1 cellular context compared by ENCODE assay signal in the genomic region with DNA sequence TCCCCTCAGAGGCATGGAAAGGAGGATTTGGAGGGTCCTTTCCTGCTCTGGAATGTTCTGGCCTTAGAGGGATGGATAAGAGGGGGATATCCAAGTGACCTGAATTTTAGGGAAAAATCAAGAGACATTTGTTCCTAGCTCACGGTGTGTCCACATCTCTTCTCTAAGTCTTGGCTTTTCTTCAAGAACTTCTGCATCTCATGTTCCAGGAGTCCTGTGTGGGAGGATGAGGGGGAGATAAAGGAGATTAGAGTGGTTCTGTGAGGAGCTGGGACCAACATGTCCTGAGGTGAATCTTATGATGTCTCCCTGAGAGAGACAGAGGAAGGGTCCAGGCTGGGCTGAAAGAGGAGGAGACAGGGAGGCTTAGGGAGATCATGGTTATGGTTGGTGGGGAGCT.
TF ChIP-seq lines count a peak whose summit lies in the region.

No MANE protein-coding gene starts in this region.

TF ChIP-seq in H1, 55 proteins besides CTCF, POLR2A, EP300 and RAD21:
- TF ChIP-seq ASH2L (IDR thresholded peaks at IDR 0.05; ENCODE audit: low read length) (no peak), CBX5 (IDR thresholded peaks at IDR 0.05; ENCODE audit: low read depth, low read length) (no peak), RXRA (IDR thresholded peaks at IDR 0.05; ENCODE audit: insufficient read depth, low read depth, low read length) (no peak), POU5F1 (IDR thresholded peaks at IDR 0.05; ENCODE audit: low read depth, low read length) (no peak), KDM5A (IDR thresholded peaks at IDR 0.05; ENCODE audit: low read length) (no peak), EZH2 (IDR thresholded peaks at IDR 0.05; ENCODE audit: low read depth, low read length, severe bottlenecking) (no peak), KDM1A (IDR thresholded peaks at IDR 0.05; ENCODE audit: borderline replicate concordance, low read length) (no peak), EGR1 (IDR thresholded peaks at IDR 0.05; ENCODE audit: borderline replicate concordance, low read depth, low read length) (no peak), SP1 (IDR thresholded peaks at IDR 0.05; ENCODE audit: low read depth, low read length) (no peak), JUN (IDR thresholded peaks at IDR 0.05; ENCODE audit: low read depth, low read length) (no peak), CBX8 (IDR thresholded peaks at IDR 0.05; ENCODE audit: borderline replicate concordance, low read depth, low read length) (no peak), JUND (IDR thresholded peaks at IDR 0.05; ENCODE audit: low read length) (no peak), RFX5 (IDR thresholded peaks at IDR 0.05; ENCODE audit: borderline replicate concordance, low read depth, low read length) (no peak), HDAC6 (IDR thresholded peaks at IDR 0.05; ENCODE audit: low read depth, low read length) (no peak), BRCA1 (IDR thresholded peaks at IDR 0.05; ENCODE audit: low read depth, low read length) (no peak), NRF1 (IDR thresholded peaks at IDR 0.05; ENCODE audit: low read depth, low read length) (no peak)
- TF ChIP-seq, protein P1, sequence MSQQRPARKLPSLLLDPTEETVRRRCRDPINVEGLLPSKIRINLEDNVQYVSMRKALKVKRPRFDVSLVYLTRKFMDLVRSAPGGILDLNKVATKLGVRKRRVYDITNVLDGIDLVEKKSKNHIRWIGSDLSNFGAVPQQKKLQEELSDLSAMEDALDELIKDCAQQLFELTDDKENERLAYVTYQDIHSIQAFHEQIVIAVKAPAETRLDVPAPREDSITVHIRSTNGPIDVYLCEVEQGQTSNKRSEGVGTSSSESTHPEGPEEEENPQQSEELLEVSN (IDR thresholded peaks at IDR 0.05) = no peak
